ENCODE assay signal across 8 cellular contexts in genomic region chrX:52995135-52995973, GRCh38. TPM values are rescaled to one million over a fixed set of nuclear protein-coding genes. Genes with fewer than 3 reads are reported as not detected.
A peak's percentile ranks its signal among the peaks of the same experiment; 100 is the strongest.
DNase-seq lines count a peak whose midpoint lies in the region; ATAC-seq, FAIRE-seq and TF ChIP-seq lines count a peak whose summit lies in the region.

No MANE protein-coding gene starts in this region.

- peak; percentile 59 for DNase-seq in AG04449 (ENCODE audit: low read depth, low spot score)
- peak; percentile 86 for DNase-seq in NCI-H2196 (lab: John Stamatoyannopoulos, UW; ENCODE audit: unreplicated experiment)
- peak; percentile 94 for DNase-seq in WERI-Rb-1
- peak; percentile 86 for DNase-seq in bronchial epithelial cell (ENCODE audit: low read depth)
- peak; percentile 89 for DNase-seq in iPS-NIHi7 (ENCODE audit: extremely low spot score)
- peak; percentile 64 for DNase-seq in smooth muscle cell (lab: John Stamatoyannopoulos, UW; ENCODE audit: unreplicated experiment)

- H3K36me3 ChIP-seq in WERI-Rb-1 = no peaks in the 10 kb centered on the region
- no peaks in the 10 kb centered on the region for H3K36me3 ChIP-seq in bronchial epithelial cell (ENCODE audit: control insufficient read depth, insufficient read depth, low read length)
- H3K36me3 ChIP-seq in smooth muscle cell (ENCODE audit: low read depth) = no peaks in the 10 kb centered on the region

- CTCF ChIA-PET in AG04449 (lab: Yijun Ruan, JAX) = interaction anchor here (0.6 to 2.6 kb wide), 9 partner anchors 8 to 71 kb away, joined by 3 to 13 read pairs (median 5); no protein-coding TSS in a partner anchor

- peak; percentile 71 for TF ChIP-seq CTCF in AG04449 (IDR thresholded peaks at IDR 0.05; ENCODE audit: insufficient read depth, low read length, missing control alignments)
- peak; percentile 63 for TF ChIP-seq CTCF in WERI-Rb-1 (IDR thresholded peaks at IDR 0.05; ENCODE audit: low read depth, low read length)
- peak; percentile 58 for TF ChIP-seq CTCF in bronchial epithelial cell (IDR thresholded peaks at IDR 0.05; ENCODE audit: insufficient read depth, low read length, severe bottlenecking)
- peak; percentile 39 for TF ChIP-seq CTCF in smooth muscle cell (IDR thresholded peaks at IDR 0.05; ENCODE audit: borderline replicate concordance, insufficient read depth, poor library complexity, severe bottlenecking)

- peak overlapping the region; percentile 93 for H3K9ac ChIP-seq in smooth muscle cell (ENCODE audit: low read depth)

- H3K4me1 ChIP-seq in smooth muscle cell (ENCODE audit: low read depth) = peaks cover 6% of the 10 kb centered on the region

- H3K4me3 ChIP-seq in AG04449 (ENCODE audit: low read depth, low read length) = peak overlapping the region; percentile 75
- peak overlapping the region; percentile 62 for H3K4me3 ChIP-seq in WERI-Rb-1 (ENCODE audit: low read depth, low read length)
- peak overlapping the region; percentile 54 for H3K4me3 ChIP-seq in bronchial epithelial cell (ENCODE audit: low read depth, low read length)
- H3K4me3 ChIP-seq in smooth muscle cell = peak overlapping the region; percentile 61

- H3K79me2 ChIP-seq in smooth muscle cell (ENCODE audit: low read depth) = peaks cover 13% of the 10 kb centered on the region

- no peaks in the 10 kb centered on the region for H4K20me1 ChIP-seq in smooth muscle cell (ENCODE audit: low read depth)

- H3K27ac ChIP-seq in WERI-Rb-1 (peak overlapping the region; percentile 94), smooth muscle cell (ENCODE audit: low read depth) (peak overlapping the region; percentile 88)

- no peaks in the 10 kb centered on the region for H3F3A ChIP-seq in smooth muscle cell (ENCODE audit: low read depth)

- peak overlapping the region; percentile 86 for H2AFZ ChIP-seq in smooth muscle cell (ENCODE audit: low read depth)

- H3K4me2 ChIP-seq in smooth muscle cell = peak overlapping the region; percentile 90

- peak; percentile 62 for FAIRE-seq in bronchial epithelial cell (lab: Jason Lieb, UNC)

- H3K9me3 ChIP-seq in WERI-Rb-1 (ENCODE audit: severe bottlenecking) (no peaks in the 10 kb centered on the region), smooth muscle cell (replicated peaks; ENCODE audit: low read depth) (no peaks in the 10 kb centered on the region)

- POLR2A ChIA-PET in AG04449 (lab: Yijun Ruan, JAX) = interaction anchor here (0.7 to 2.0 kb wide), 4 partner anchors 15 to 87 kb away, joined by 3 to 8 read pairs (median 5); partner anchors contain the start of gene TSPYL2

- ATAC-seq in GM18870 (IDR thresholded peaks at IDR 0.05; ENCODE audit: unreplicated experiment) (peak; percentile 88), HG03135 (IDR thresholded peaks at IDR 0.05; ENCODE audit: unreplicated experiment) (peak; percentile 97)

- WGBS in smooth muscle cell (ENCODE audit: low lambda C conversion rate) = 41% methylated on average over 45 of the region's 45 CpGs

- H3K27me3 ChIP-seq in WERI-Rb-1 (ENCODE audit: insufficient read depth, low read depth, severe bottlenecking) = peaks cover 27% of the 10 kb centered on the region
- H3K27me3 ChIP-seq in bronchial epithelial cell (ENCODE audit: control insufficient read depth, insufficient read depth, low read length) = no peaks in the 10 kb centered on the region
- H3K27me3 ChIP-seq in smooth muscle cell (ENCODE audit: low read depth) = no peaks in the 10 kb centered on the region

RNA-seq across cellular contexts. Expression of gene FAM156A, which starts 37.0 kb away (rescaled TPM):
- total RNA-seq in bronchial epithelial cell = 6.6 and 8.8 TPM in 2 replicates
- total RNA-seq in smooth muscle cell = 7.6 and 16.3 TPM in 2 replicates
- 18.5 and 27.4 TPM in 2 replicates for polyA plus RNA-seq in smooth muscle cell

RNA-seq across cellular contexts. Expression of gene GPR173, which starts 53.2 kb away (rescaled TPM):
- total RNA-seq in bronchial epithelial cell (under 0.01 TPM in 1 of 2 replicates, not detected in the other), smooth muscle cell (3.9 and 5.5 TPM in 2 replicates)
- 0.63 and 1.8 TPM in 2 replicates for polyA plus RNA-seq in smooth muscle cell

Comparison
In these comparisons a context has a peak if more than half of its experiments do, and no peak if none do; other contexts are left out.
1. Peak in every context shown above with its lines: DNase-seq, ATAC-seq, H3K4me3 ChIP-seq and H3K27ac ChIP-seq.